ENCODE assay signal across 17 cellular contexts in genomic region chr1:76314730-76315129, GRCh38.
"Had no signal": no experiment of that assay in that cellular context is flagged by ENCODE, and none has a peak within 500 bp of the region (broad histone marks: within the 10 kb centered on the region; RNA-seq: fewer than 3 reads in every experiment).

No MANE protein-coding gene starts in this region.

- H3K36me3 ChIP-seq: colonic mucosa, esophagus squamous epithelium, stomach, thoracic aorta, transverse colon had no signal

- H3K4me1 ChIP-seq: colonic mucosa, esophagus squamous epithelium, foreskin keratinocyte, stomach, transverse colon had no signal

- H3K4me3 ChIP-seq: colonic mucosa, esophagus squamous epithelium, skin epidermis, stomach, thoracic aorta, transverse colon had no signal

- H3K27ac ChIP-seq: colonic mucosa, esophagus squamous epithelium, foreskin keratinocyte, skin epidermis, stomach, thoracic aorta, transverse colon had no signal

- ATAC-seq: foreskin keratinocyte, left colon, sciatic nerve had no signal

- H3K27me3 ChIP-seq: colonic mucosa, esophagus squamous epithelium, foreskin keratinocyte, stomach, transverse colon had no signal

- DNase-seq: colonic mucosa; dermis blood vessel endothelial cell; esophagus squamous epithelium; foreskin keratinocyte; immature natural killer cell; left colon; mesendoderm; naive B cell; stimulated activated CD4-positive, alpha-beta T cell treated with anti-CD3 and anti-CD28 coated beads, Interleukin-12 subunit alpha, Interleukin-12 subunit beta, amount 100 ng/mL, for 4 hours; stimulated activated naive CD4-positive, alpha-beta T cell; stomach; substantia nigra; transverse colon had no signal

- FAIRE-seq: keratinocyte had no signal

- H3K9me3 ChIP-seq: colonic mucosa, esophagus squamous epithelium, stomach, thoracic aorta, transverse colon had no signal
